ENCODE assay signal across 3 cellular contexts in genomic region chr2:36999416-36999815, GRCh38.
TF ChIP-seq lines count a peak whose summit lies in the region.

No MANE protein-coding gene starts in this region.

TF ChIP-seq in HEK293, 187 proteins besides CTCF, POLR2A, EP300 and RAD21:
- peak; percentile 49; the same call in 1 of the 2 replicates for TF ChIP-seq ZNF121 (tag by site-specific recombination; IDR thresholded peaks at IDR 0.05)
TF ChIP-seq in HEK293: peak in this region for 1; not testable (repeated sequence) for 186.

TF ChIP-seq in WTC11, 78 proteins besides CTCF, POLR2A, EP300 and RAD21:
- 0 out of 2 replicates have a peak, but pooled peaks have one; percentile 41 for TF ChIP-seq ZNF121 (CRISPR knock-in tag; IDR thresholded peaks at IDR 0.05)

TF ChIP-seq in K562, 482 proteins besides CTCF, POLR2A, EP300 and RAD21:
- peak; percentile 74 for TF ChIP-seq ZNF121 (CRISPR knock-in tag; conservative IDR thresholded peaks at IDR 0.05)
